ENCODE assay signal across 9 cellular contexts in genomic region chr14:92726135-92726932, GRCh38. TPM values are rescaled to one million over a fixed set of nuclear protein-coding genes. Genes with fewer than 3 reads are reported as not detected.
DNase-seq lines count a peak whose midpoint lies in the region; ATAC-seq, FAIRE-seq and TF ChIP-seq lines count a peak whose summit lies in the region.
"Had no signal": no experiment of that assay in that cellular context is flagged by ENCODE, and none has a peak within 500 bp of the region (broad histone marks: within the 10 kb centered on the region; RNA-seq: fewer than 3 reads in every experiment).

No MANE protein-coding gene starts in this region.

- H3K9me3 ChIP-seq in BLaER1 treated with 17β-estradiol and CSF1 and Interleukin-3, amounts not matched to agents 10 nM and 100 nM (replicated peaks in 1 of 11) = peaks cover 0 to 12% (median 5%) of the 10 kb centered on the region in 11 experiments; a peak in 17 of 22 replicates
- H3K9me3 ChIP-seq in left lung = no peaks in the 10 kb centered on the region
- no peaks in the 10 kb centered on the region for H3K9me3 ChIP-seq in vagina

- peaks cover 5 to 100% (median 8%) of the 10 kb centered on the region in 11 experiments for H3K36me3 ChIP-seq in BLaER1 treated with 17β-estradiol and CSF1 and Interleukin-3, amounts not matched to agents 10 nM and 100 nM
- H3K36me3 ChIP-seq in brain microvascular endothelial cell (replicated peaks) = peaks cover 5% of the 10 kb centered on the region
- peaks cover 0 to 16% of the 10 kb centered on the region in 2 donors for H3K36me3 ChIP-seq in left lung
- peaks cover 0 to 3% of the 10 kb centered on the region in 2 donors for H3K36me3 ChIP-seq in vagina

- H3K27me3 ChIP-seq in BLaER1 treated with 17β-estradiol and CSF1 and Interleukin-3, amounts not matched to agents 10 nM and 100 nM = no peaks in the 10 kb centered on the region
- no peaks in the 10 kb centered on the region for H3K27me3 ChIP-seq in brain microvascular endothelial cell (replicated peaks)
- no peaks in the 10 kb centered on the region for H3K27me3 ChIP-seq in left lung
- H3K27me3 ChIP-seq in vagina = no peaks in the 10 kb centered on the region

- H3K9ac ChIP-seq in BLaER1 treated with 17β-estradiol and CSF1 and Interleukin-3, amounts not matched to agents 10 nM and 100 nM = peak overlapping the region in 1 of 11 experiments; percentile 45; a peak in 2 of 22 replicates

- H3K27ac ChIP-seq in BLaER1 treated with 17β-estradiol and CSF1 and Interleukin-3, amounts not matched to agents 10 nM and 100 nM = peak overlapping the region; percentile 10 to 96 (median 42); a peak in 16 of 22 replicates
- H3K27ac ChIP-seq in brain microvascular endothelial cell (peak overlapping the region; percentile 60), left lung (peak overlapping the region; percentile 76 to 78), vagina (peak overlapping the region; percentile 76)

- peak overlapping the region in 8 of 11 experiments; percentile 6 to 82 (median 72); a peak in 16 of 22 replicates for H3K4me2 ChIP-seq in BLaER1 treated with 17β-estradiol and CSF1 and Interleukin-3, amounts not matched to agents 10 nM and 100 nM

- H3K4me1 ChIP-seq in BLaER1 treated with 17β-estradiol and CSF1 and Interleukin-3, amounts not matched to agents 10 nM and 100 nM = peaks cover 28 to 83% (median 56%) of the 10 kb centered on the region in 10 experiments
- H3K4me1 ChIP-seq in left lung = peaks cover 19 to 66% of the 10 kb centered on the region in 2 donors
- H3K4me1 ChIP-seq in vagina = peaks cover 16% of the 10 kb centered on the region

- intact Hi-C loops in left lung (cut with DNase I) = no loop called here
- intact Hi-C loops in vagina (cut with DNase I) = no loop called here

- peaks cover 0 to 100% (median 0%) of the 10 kb centered on the region in 11 experiments; a peak in 6 of 22 replicates for H4K20me1 ChIP-seq in BLaER1 treated with 17β-estradiol and CSF1 and Interleukin-3, amounts not matched to agents 10 nM and 100 nM

- TF ChIP-seq CTCF in brain microvascular endothelial cell (IDR thresholded peaks at IDR 0.05; ENCODE audit: low read depth, low read length, missing control alignments) = no peak
- TF ChIP-seq CTCF in left lung (IDR thresholded peaks at IDR 0.05) = no peak
- TF ChIP-seq CTCF in vagina (IDR thresholded peaks at IDR 0.05) = no peak

- H3K4me3 ChIP-seq in BLaER1 treated with 17β-estradiol and CSF1 and Interleukin-3, amounts not matched to agents 10 nM and 100 nM = no peak overlapping the region
- no peak overlapping the region for H3K4me3 ChIP-seq in brain microvascular endothelial cell (ENCODE audit: low read depth, low read length)
- no peak overlapping the region for H3K4me3 ChIP-seq in left lung
- no peak overlapping the region for H3K4me3 ChIP-seq in vagina

- TF ChIP-seq POLR2A in vagina (IDR thresholded peaks at IDR 0.05) = no peak

- ATAC-seq in left lung = peak; percentile 85
- ATAC-seq in HG03439 (IDR thresholded peaks at IDR 0.05; ENCODE audit: unreplicated experiment) = no peak
- no peak for ATAC-seq in HG02763 (IDR thresholded peaks at IDR 0.05; ENCODE audit: unreplicated experiment)

- FAIRE-seq in frontal cortex (lab: Jason Lieb, UNC) = no peak

- DNase-seq in MV-4-11 (lab: John Stamatoyannopoulos, UW) = peak; percentile 45
- peak; percentile 95 for DNase-seq in brain microvascular endothelial cell
- DNase-seq in left lung = peak; percentile 91 to 93
- no peak for DNase-seq in vagina (ENCODE audit: extremely low spot score in 2 of 2)
- DNase-seq in frontal cortex (ENCODE audit: low spot score in 2 of 2) = no peak
- DNase-seq: activated T-cell treated with anti-CD3 and anti-CD28 coated beads, Interleukin-2, amount 50 U/mL, for 4 hours had no signal

- in situ Hi-C loops in brain microvascular endothelial cell (cut with HindIII; ENCODE audit: low pct_ligation_motif_present, low sequenced_read_pairs) = no loop called here

RNA-seq across cellular contexts. Expression of gene LGMN, which starts 22.1 kb away (rescaled TPM):
- 100 to 1,000 TPM; 247 to 251 TPM for total RNA-seq in left lung
- total RNA-seq in vagina = 61.6 TPM
- total RNA-seq in frontal cortex = 28.9 TPM

Comparison
In these comparisons a context has a peak if more than half of its experiments do, and no peak if none do; other contexts are left out.
1. DNase-seq: peak in MV-4-11 (single experiment), brain microvascular endothelial cell (single experiment) and left lung (2 of 2); none in vagina (0 of 2) and frontal cortex (0 of 2).
2. Peak in every context shown above with its lines, with median percentiles within 50 percentile points of each other: H3K27ac ChIP-seq.